Comparison of ENCODE assay signal across 25 cellular contexts in the genomic region with DNA sequence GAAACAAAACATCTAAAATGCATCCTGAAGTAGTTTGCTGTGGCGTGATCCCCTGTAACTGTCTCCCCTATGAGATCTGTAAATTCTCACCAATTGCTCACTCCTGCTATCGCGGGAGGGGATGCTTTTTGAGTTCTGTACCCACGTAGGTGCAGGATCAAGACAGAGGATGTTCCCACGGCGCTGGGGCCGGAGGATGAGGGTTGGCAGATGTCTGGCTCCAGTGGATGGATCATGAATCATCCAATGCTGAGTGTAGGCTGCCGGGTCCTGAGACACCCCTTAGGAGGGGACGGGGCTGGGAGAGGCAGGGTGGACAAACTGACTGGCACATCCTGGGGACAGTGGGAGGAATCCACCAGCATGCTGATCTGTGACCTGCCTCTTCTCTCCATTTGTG.
"Had no signal": no experiment of that assay in that cellular context is flagged by ENCODE, and none has a peak within 500 bp of the region (broad histone marks: within the 10 kb centered on the region; RNA-seq: fewer than 3 reads in every experiment).

No MANE protein-coding gene starts in this region.

- H3K27me3 ChIP-seq: upper lobe of left lung, vagina had no signal

- H3K4me1 ChIP-seq: left ventricle myocardium inferior, upper lobe of left lung, vagina had no signal

- H3K4me3 Mint-ChIP-seq: activated naive CD4-positive, alpha-beta T cell treated with anti-CD3 and anti-CD28 coated beads, Interleukin-2, amount 10 ng/mL, durations not matched to agents 7 days and 5 days; activated naive CD8-positive, alpha-beta T cell treated with anti-CD3 and anti-CD28 coated beads, Interleukin-2, amount 10 ng/mL, durations not matched to agents 7 days and 5 days; activated T-helper 1 cell treated with anti-CD3 and anti-CD28 coated beads, Interleukin-12 subunit alpha, Interleukin-12 subunit beta, Interleukin-2, Interleukin-4 antibody, amounts not matched to agents 30 ng/mL and 10 ng/mL and 1 ng/mL, durations not matched to agents 14 hours and 24 hours and 36 hours; effector memory CD8-positive, alpha-beta T cell; nephron; stimulated activated naive CD8-positive, alpha-beta T cell treated with anti-CD3 and anti-CD28 coated beads, Interleukin-15, Interleukin-2, amounts not matched to agents 100 ng/mL and 50 ng/mL, for 24 hours; T-helper 1 cell treated with Interleukin-12 subunit alpha and Interleukin-12 subunit beta and Interleukin-4 antibody, amounts not matched to agents 30 μg/mL and 1 μg/mL, for 36 hours had no signal

- H3K4me1 Mint-ChIP-seq: activated naive CD4-positive, alpha-beta T cell treated with anti-CD3 and anti-CD28 coated beads, Interleukin-2, amount 10 ng/mL, durations not matched to agents 7 days and 5 days; activated naive CD8-positive, alpha-beta T cell treated with anti-CD3 and anti-CD28 coated beads, Interleukin-2, amount 10 ng/mL, durations not matched to agents 7 days and 5 days had no signal

- H3K4me3 ChIP-seq: left ventricle myocardium inferior, lung, thoracic aorta, upper lobe of left lung, vagina had no signal

- H3K36me3 ChIP-seq: left ventricle myocardium inferior, thoracic aorta, upper lobe of left lung, vagina had no signal

- H3K9me3 ChIP-seq: left ventricle myocardium inferior, thoracic aorta, upper lobe of left lung, vagina had no signal

- ATAC-seq: effector memory CD8-positive, alpha-beta T cell; esophagus mucosa; right cardiac atrium had no signal

- H3K27ac Mint-ChIP-seq: activated naive CD4-positive, alpha-beta T cell treated with anti-CD3 and anti-CD28 coated beads, Interleukin-2, amount 10 ng/mL, durations not matched to agents 7 days and 5 days; activated naive CD8-positive, alpha-beta T cell treated with anti-CD3 and anti-CD28 coated beads, Interleukin-2, amount 10 ng/mL, durations not matched to agents 7 days and 5 days; activated T-helper 1 cell treated with anti-CD3 and anti-CD28 coated beads, Interleukin-12 subunit alpha, Interleukin-12 subunit beta, Interleukin-2, Interleukin-4 antibody, amounts not matched to agents 30 ng/mL and 10 ng/mL and 1 ng/mL, durations not matched to agents 14 hours and 24 hours and 36 hours; nephron; stimulated activated naive CD8-positive, alpha-beta T cell treated with anti-CD3 and anti-CD28 coated beads, Interleukin-15, Interleukin-2, amounts not matched to agents 100 ng/mL and 50 ng/mL, for 24 hours; T-helper 1 cell treated with Interleukin-12 subunit alpha and Interleukin-12 subunit beta and Interleukin-4 antibody, amounts not matched to agents 30 μg/mL and 1 μg/mL, for 36 hours had no signal

- DNase-seq: activated CD4-positive, alpha-beta T cell treated with anti-CD3 and anti-CD28 coated beads for 4 hours; activated CD4-positive, alpha-beta T cell treated with anti-CD3 and anti-CD28 coated beads, Interleukin-2, amount 50 U/mL, for 4 hours; activated CD8-positive, alpha-beta memory T cell treated with anti-CD3 and anti-CD28 coated beads for 24 hours; activated effector memory CD4-positive, alpha-beta T cell treated with anti-CD3 and anti-CD28 coated beads, Interleukin-2, amount 50 U/mL, for 16 hours; activated naive CD4-positive, alpha-beta T cell treated with anti-CD3 and anti-CD28 coated beads, Interleukin-2, amount 10 ng/mL, durations not matched to agents 7 days and 5 days; activated naive CD8-positive, alpha-beta T cell treated with anti-CD3 and anti-CD28 coated beads, Interleukin-2, amount 10 ng/mL, durations not matched to agents 7 days and 5 days; activated T-cell treated with anti-CD3 and anti-CD28 coated beads, Interleukin-2, amount 50 U/mL, for 1 hour; cortex of kidney; effector memory CD8-positive, alpha-beta T cell; left ventricle myocardium inferior; mesendoderm; occipital lobe; right cardiac atrium; stimulated activated CD4-positive, alpha-beta T cell treated with anti-CD3 and anti-CD28 coated beads, Interleukin-4, amount 100 ng/mL, for 1 hour; T-helper 9 cell; upper lobe of left lung had no signal

- H3K9me3 Mint-ChIP-seq: activated naive CD4-positive, alpha-beta T cell treated with anti-CD3 and anti-CD28 coated beads, Interleukin-2, amount 10 ng/mL, durations not matched to agents 7 days and 5 days; activated naive CD8-positive, alpha-beta T cell treated with anti-CD3 and anti-CD28 coated beads, Interleukin-2, amount 10 ng/mL, durations not matched to agents 7 days and 5 days; activated T-helper 1 cell treated with anti-CD3 and anti-CD28 coated beads, Interleukin-12 subunit alpha, Interleukin-12 subunit beta, Interleukin-2, Interleukin-4 antibody, amounts not matched to agents 30 ng/mL and 10 ng/mL and 1 ng/mL, durations not matched to agents 14 hours and 24 hours and 36 hours; effector memory CD8-positive, alpha-beta T cell; nephron; stimulated activated naive CD8-positive, alpha-beta T cell treated with anti-CD3 and anti-CD28 coated beads, Interleukin-15, Interleukin-2, amounts not matched to agents 100 ng/mL and 50 ng/mL, for 24 hours; T-helper 1 cell treated with Interleukin-12 subunit alpha and Interleukin-12 subunit beta and Interleukin-4 antibody, amounts not matched to agents 30 μg/mL and 1 μg/mL, for 36 hours had no signal

- H3K36me3 Mint-ChIP-seq: activated naive CD4-positive, alpha-beta T cell treated with anti-CD3 and anti-CD28 coated beads, Interleukin-2, amount 10 ng/mL, durations not matched to agents 7 days and 5 days; activated naive CD8-positive, alpha-beta T cell treated with anti-CD3 and anti-CD28 coated beads, Interleukin-2, amount 10 ng/mL, durations not matched to agents 7 days and 5 days had no signal

- H3K27ac ChIP-seq: left ventricle myocardium inferior, thoracic aorta, upper lobe of left lung, vagina, VCaP had no signal

- H3K27me3 Mint-ChIP-seq: stimulated activated naive CD8-positive, alpha-beta T cell treated with anti-CD3 and anti-CD28 coated beads, Interleukin-15, Interleukin-2, amounts not matched to agents 100 ng/mL and 50 ng/mL, for 24 hours had no signal
